ENCODE assay signal across 21 cellular contexts in genomic region chr1:59544615-59545014, GRCh38.
DNase-seq lines count a peak whose midpoint lies in the region; ATAC-seq, FAIRE-seq and TF ChIP-seq lines count a peak whose summit lies in the region.
"Had no signal": no experiment of that assay in that cellular context is flagged by ENCODE, and none has a peak within 500 bp of the region (broad histone marks: within the 10 kb centered on the region; RNA-seq: fewer than 3 reads in every experiment).

No MANE protein-coding gene starts in this region.

- H3K4me3 ChIP-seq in astrocyte (ENCODE audit: insufficient read depth, low read depth, low read length) = no peak overlapping the region
- H3K4me3 ChIP-seq in right lobe of liver = no peak overlapping the region
- no peak overlapping the region for H3K4me3 ChIP-seq in naive thymus-derived CD4-positive, alpha-beta T cell (ENCODE audit: low read length)
- H3K4me3 ChIP-seq: A549 had no signal

- no peak overlapping the region for H3K9ac ChIP-seq in astrocyte (ENCODE audit: low read length)

- POLR2A ChIA-PET in naive thymus-derived CD4-positive, alpha-beta T cell (lab: Charles Lee) = no interaction called here

- no peaks in the 10 kb centered on the region for H3K79me2 ChIP-seq in astrocyte (ENCODE audit: insufficient read depth, low read length)

- H3K27me3 Mint-ChIP-seq in natural killer cell (ENCODE audit: low read depth in 2 of 2) = no peaks in the 10 kb centered on the region
- H3K27me3 Mint-ChIP-seq in natural killer cell treated with Interleukin-12 subunit alpha and Interleukin-12 subunit beta and Interleukin-15 and Interleukin-18, amount 100 ng/mL, for 72 hours = peaks cover 0 to 2% of the 10 kb centered on the region in 2 donors
- H3K27me3 Mint-ChIP-seq in astrocyte (ENCODE audit: low read depth, unreplicated experiment) = no peaks in the 10 kb centered on the region
- no peaks in the 10 kb centered on the region for H3K27me3 Mint-ChIP-seq in naive thymus-derived CD4-positive, alpha-beta T cell
- H3K27me3 Mint-ChIP-seq: B cell had no signal

- intact Hi-C loops in natural killer cell (cut with micrococcal nuclease) (no loop called here), right lobe of liver (cut with DNase I) (no loop called here)
- intact Hi-C loops in naive thymus-derived CD4-positive, alpha-beta T cell (cut with micrococcal nuclease) = no loop called here

- H3K36me3 Mint-ChIP-seq in natural killer cell = no peaks in the 10 kb centered on the region
- H3K36me3 Mint-ChIP-seq in natural killer cell treated with Interleukin-12 subunit alpha and Interleukin-12 subunit beta and Interleukin-15 and Interleukin-18, amount 100 ng/mL, for 72 hours = no peaks in the 10 kb centered on the region
- peaks cover 2% of the 10 kb centered on the region for H3K36me3 Mint-ChIP-seq in astrocyte (ENCODE audit: low read depth, unreplicated experiment)
- no peaks in the 10 kb centered on the region for H3K36me3 Mint-ChIP-seq in stimulated activated effector memory CD8-positive, alpha-beta T cell treated with anti-CD3 and anti-CD28 coated beads, Interleukin-12 subunit alpha, Interleukin-12 subunit beta, amount 100 ng/mL, for 72 hours
- H3K36me3 Mint-ChIP-seq in naive thymus-derived CD4-positive, alpha-beta T cell = no peaks in the 10 kb centered on the region

- FAIRE-seq in astrocyte (lab: Jason Lieb, UNC) = no peak
- FAIRE-seq: A549 had no signal

- no peak overlapping the region for H3K27ac ChIP-seq in astrocyte (ENCODE audit: low read depth, low read length)
- peak overlapping the region; percentile 74 to 97 (median 76) for H3K27ac ChIP-seq in right lobe of liver
- H3K27ac ChIP-seq in naive thymus-derived CD4-positive, alpha-beta T cell (ENCODE audit: low read depth, low read length) = no peak overlapping the region
- H3K27ac ChIP-seq: A549 had no signal

- no peak for TF ChIP-seq POLR2A in right lobe of liver (IDR thresholded peaks at IDR 0.05)

- H3K9me3 Mint-ChIP-seq in natural killer cell = no peaks in the 10 kb centered on the region
- no peaks in the 10 kb centered on the region for H3K9me3 Mint-ChIP-seq in natural killer cell treated with Interleukin-12 subunit alpha and Interleukin-12 subunit beta and Interleukin-15 and Interleukin-18, amount 100 ng/mL, for 72 hours
- H3K9me3 Mint-ChIP-seq in astrocyte (ENCODE audit: unreplicated experiment) = no peaks in the 10 kb centered on the region
- H3K9me3 Mint-ChIP-seq in stimulated activated effector memory CD8-positive, alpha-beta T cell treated with anti-CD3 and anti-CD28 coated beads, Interleukin-12 subunit alpha, Interleukin-12 subunit beta, amount 100 ng/mL, for 72 hours = no peaks in the 10 kb centered on the region
- H3K9me3 Mint-ChIP-seq in naive thymus-derived CD4-positive, alpha-beta T cell = no peaks in the 10 kb centered on the region

- no peaks in the 10 kb centered on the region for H4K20me1 ChIP-seq in astrocyte (ENCODE audit: insufficient read depth, low read length)

- H3K27me3 ChIP-seq in astrocyte (ENCODE audit: insufficient read depth, low read length) (no peaks in the 10 kb centered on the region), right lobe of liver (no peaks in the 10 kb centered on the region)
- H3K27me3 ChIP-seq in naive thymus-derived CD4-positive, alpha-beta T cell (ENCODE audit: control insufficient read depth in 2 of 2, insufficient read depth in 2 of 2, low read length in 2 of 2) = no peaks in the 10 kb centered on the region

- ATAC-seq in natural killer cell (peak in 1 of 3 donors; percentile 70), right lobe of liver (no peak), HG03108 (IDR thresholded peaks at IDR 0.05; ENCODE audit: unreplicated experiment) (no peak)
- no peak for ATAC-seq in natural killer cell treated with Interleukin-12 subunit alpha and Interleukin-12 subunit beta and Interleukin-15 and Interleukin-18, amount 100 ng/mL, for 72 hours
- peak; percentile 11 for ATAC-seq in stimulated activated effector memory CD8-positive, alpha-beta T cell treated with anti-CD3 and anti-CD28 coated beads, Interleukin-12 subunit alpha, Interleukin-12 subunit beta, amount 100 ng/mL, for 72 hours
- no peak for ATAC-seq in naive thymus-derived CD4-positive, alpha-beta T cell
- ATAC-seq: A549 had no signal

- no peaks in the 10 kb centered on the region for H3K4me1 ChIP-seq in astrocyte (ENCODE audit: insufficient read depth, low read length)
- peaks cover 0 to 73% (median 21%) of the 10 kb centered on the region in 4 donors for H3K4me1 ChIP-seq in right lobe of liver
- H3K4me1 ChIP-seq in naive thymus-derived CD4-positive, alpha-beta T cell (ENCODE audit: control insufficient read depth in 2 of 2, insufficient read depth in 2 of 2, low read length in 2 of 2) = peaks cover 0 to 9% of the 10 kb centered on the region in 2 donors

- H3K4me2 ChIP-seq in astrocyte (ENCODE audit: low read length) = no peak overlapping the region
- H3K4me2 ChIP-seq: A549 had no signal

- H3K36me3 ChIP-seq in astrocyte (ENCODE audit: insufficient read depth, low read length) (no peaks in the 10 kb centered on the region), right lobe of liver (no peaks in the 10 kb centered on the region)
- no peaks in the 10 kb centered on the region for H3K36me3 ChIP-seq in naive thymus-derived CD4-positive, alpha-beta T cell (ENCODE audit: control insufficient read depth in 2 of 3, insufficient read depth in 3 of 3, low read length in 3 of 3)

- DNase-seq in natural killer cell = no peak
- no peak for DNase-seq in natural killer cell treated with Interleukin-12 subunit alpha and Interleukin-12 subunit beta and Interleukin-15 and Interleukin-18, amount 100 ng/mL, for 72 hours (ENCODE audit: low spot score)
- DNase-seq in astrocyte (ENCODE audit: low read depth) = no peak
- no peak for DNase-seq in right lobe of liver
- DNase-seq in stimulated activated effector memory CD8-positive, alpha-beta T cell treated with anti-CD3 and anti-CD28 coated beads, Interleukin-12 subunit alpha, Interleukin-12 subunit beta, amount 100 ng/mL, for 72 hours (ENCODE audit: low spot score in 2 of 2) = no peak
- no peak for DNase-seq in naive thymus-derived CD4-positive, alpha-beta T cell
- no peak for DNase-seq in stimulated activated CD4-positive, alpha-beta T cell treated with anti-CD3 and anti-CD28 coated beads, Interleukin-15, amount 100 ng/mL, for 24 hours
- DNase-seq: DMS79; KBM-7; NCI-H1092; NCI-H146; NCI-H2029; NCI-H2227 treated with DMSO at 0.1 percent for 48 hours; NCI-H510A treated with DMSO at 0.1 percent for 48 hours; NCI-H748 treated with DMSO at 0.1 percent for 48 hours; NK-92 treated with Interleukin-12 subunit alpha and Interleukin-12 subunit beta, amount 100 ng/mL, for 24 hours; SIG-M5 had no signal

- CTCF ChIA-PET in naive thymus-derived CD4-positive, alpha-beta T cell (lab: Charles Lee) = no interaction called here

- H3K9me3 ChIP-seq in astrocyte (ENCODE audit: insufficient read depth, low read depth, low read length) = no peaks in the 10 kb centered on the region
- H3K9me3 ChIP-seq in right lobe of liver = no peaks in the 10 kb centered on the region
- no peaks in the 10 kb centered on the region for H3K9me3 ChIP-seq in naive thymus-derived CD4-positive, alpha-beta T cell (ENCODE audit: control insufficient read depth in 2 of 3, low read length in 3 of 3)
- H3K9me3 ChIP-seq: A549 had no signal

- no peak overlapping the region for H2AFZ ChIP-seq in astrocyte (ENCODE audit: low read depth, low read length)

- H3K4me3 Mint-ChIP-seq in natural killer cell = peak overlapping the region; percentile 50
- H3K4me3 Mint-ChIP-seq in natural killer cell treated with Interleukin-12 subunit alpha and Interleukin-12 subunit beta and Interleukin-15 and Interleukin-18, amount 100 ng/mL, for 72 hours = no peak overlapping the region
- no peak overlapping the region for H3K4me3 Mint-ChIP-seq in astrocyte (ENCODE audit: unreplicated experiment)
- H3K4me3 Mint-ChIP-seq in stimulated activated effector memory CD8-positive, alpha-beta T cell treated with anti-CD3 and anti-CD28 coated beads, Interleukin-12 subunit alpha, Interleukin-12 subunit beta, amount 100 ng/mL, for 72 hours = no peak overlapping the region
- H3K4me3 Mint-ChIP-seq in naive thymus-derived CD4-positive, alpha-beta T cell = no peak overlapping the region
- H3K4me3 Mint-ChIP-seq: B cell, CD14-positive monocyte had no signal

- WGBS in right lobe of liver (ENCODE audit: insufficient coverage, low coverage, low lambda C conversion rate, missing lambda C conversion rate) = 88% methylated on average over 1 of the region's 1 CpG

- H3K4me1 Mint-ChIP-seq in natural killer cell (peaks cover 28% of the 10 kb centered on the region in 2 donors), astrocyte (ENCODE audit: low read depth, unreplicated experiment) (peaks cover 10% of the 10 kb centered on the region)
- peaks cover 22 to 23% of the 10 kb centered on the region in 2 donors for H3K4me1 Mint-ChIP-seq in natural killer cell treated with Interleukin-12 subunit alpha and Interleukin-12 subunit beta and Interleukin-15 and Interleukin-18, amount 100 ng/mL, for 72 hours (ENCODE audit: low read depth in 2 of 2)
- peaks cover 14% of the 10 kb centered on the region for H3K4me1 Mint-ChIP-seq in stimulated activated effector memory CD8-positive, alpha-beta T cell treated with anti-CD3 and anti-CD28 coated beads, Interleukin-12 subunit alpha, Interleukin-12 subunit beta, amount 100 ng/mL, for 72 hours
- peaks cover 0 to 11% (median 0%) of the 10 kb centered on the region in 7 donors for H3K4me1 Mint-ChIP-seq in naive thymus-derived CD4-positive, alpha-beta T cell
- H3K4me1 Mint-ChIP-seq: B cell had no signal

- H3K27ac Mint-ChIP-seq in natural killer cell (peak overlapping the region; percentile 60 to 88), astrocyte (ENCODE audit: unreplicated experiment) (peak overlapping the region; percentile 15)
- peak overlapping the region in 1 of 2 donors; percentile 59 for H3K27ac Mint-ChIP-seq in natural killer cell treated with Interleukin-12 subunit alpha and Interleukin-12 subunit beta and Interleukin-15 and Interleukin-18, amount 100 ng/mL, for 72 hours
- peak overlapping the region; percentile 68 for H3K27ac Mint-ChIP-seq in stimulated activated effector memory CD8-positive, alpha-beta T cell treated with anti-CD3 and anti-CD28 coated beads, Interleukin-12 subunit alpha, Interleukin-12 subunit beta, amount 100 ng/mL, for 72 hours
- peak overlapping the region in 1 of 9 donors; percentile 59 for H3K27ac Mint-ChIP-seq in naive thymus-derived CD4-positive, alpha-beta T cell
- H3K27ac Mint-ChIP-seq: B cell had no signal

- TF ChIP-seq CTCF in natural killer cell (IDR thresholded peaks at IDR 0.05) = no peak
- TF ChIP-seq CTCF in astrocyte (IDR thresholded peaks at IDR 0.05; ENCODE audit: insufficient read depth, low read depth, low read length) = no peak
- TF ChIP-seq CTCF in right lobe of liver (IDR thresholded peaks at IDR 0.05) = no peak

Comparison
In these comparisons a context has a peak if more than half of its experiments do, and no peak if none do; other contexts are left out.
1. H3K27ac ChIP-seq: peak in right lobe of liver (3 of 3); none in astrocyte (single experiment) and naive thymus-derived CD4-positive, alpha-beta T cell (single experiment).